In the genomic region with DNA sequence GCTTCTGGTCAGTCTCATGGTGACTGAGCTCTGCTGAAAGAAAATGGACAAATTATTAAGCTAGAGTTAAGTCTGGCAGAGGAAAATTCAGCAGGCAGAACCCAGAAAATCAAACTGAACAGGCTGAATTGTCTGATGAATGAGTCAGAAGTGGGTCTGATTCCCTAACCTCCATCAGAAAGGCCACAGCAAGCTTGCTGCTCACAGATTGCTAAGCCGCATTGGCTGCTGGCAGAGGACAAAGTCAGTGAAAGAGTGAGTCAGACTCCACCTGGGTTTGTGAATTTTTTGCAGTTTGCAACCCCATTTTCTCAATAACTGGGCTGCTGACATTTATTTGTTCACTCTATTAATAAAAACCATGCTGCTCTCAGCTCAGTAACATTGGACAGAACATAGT, we compare ENCODE assay signal across 13 cellular contexts.
DNase-seq lines count a peak whose midpoint lies in the region; ATAC-seq, FAIRE-seq and TF ChIP-seq lines count a peak whose summit lies in the region.
"Had no signal": no experiment of that assay in that cellular context is flagged by ENCODE, and none has a peak within 500 bp of the region (broad histone marks: within the 10 kb centered on the region; RNA-seq: fewer than 3 reads in every experiment).

No MANE protein-coding gene starts in this region.

- no peak overlapping the region for H3K9ac ChIP-seq in K562 (ENCODE audit: insufficient read depth in 1 of 2, low read depth in 2 of 2, low read length in 2 of 2)
- no peak overlapping the region for H3K9ac ChIP-seq in Karpas-422 (ENCODE audit: low read length)
- H3K9ac ChIP-seq: BLaER1 treated with 17β-estradiol and CSF1 and Interleukin-3, amounts not matched to agents 10 nM and 100 nM had no signal

- H4K20me1 ChIP-seq in K562 (replicated peaks; ENCODE audit: control insufficient read depth, insufficient read depth, low read length) (no peaks in the 10 kb centered on the region), Karpas-422 (ENCODE audit: insufficient read depth, low read depth, low read length) (no peaks in the 10 kb centered on the region)
- H4K20me1 ChIP-seq: BLaER1 treated with 17β-estradiol and CSF1 and Interleukin-3, amounts not matched to agents 10 nM and 100 nM had no signal

- H3K9me3 Mint-ChIP-seq in activated T-helper 1 cell treated with anti-CD3 and anti-CD28 coated beads, Interleukin-12 subunit alpha, Interleukin-12 subunit beta, Interleukin-2, Interleukin-4 antibody, amounts not matched to agents 30 ng/mL and 10 ng/mL and 1 ng/mL, durations not matched to agents 14 hours and 24 hours and 36 hours: no peaks in the 10 kb centered on the region

- no peaks in the 10 kb centered on the region for H3K9me1 ChIP-seq in K562 (ENCODE audit: control insufficient read depth, insufficient read depth, low read length)

- WGBS in K562 (ENCODE audit: insufficient coverage, low coverage, missing lambda C conversion rate): 0% methylated on average over 1 of the region's 1 CpG

- H3K4me3 Mint-ChIP-seq in activated T-helper 1 cell treated with anti-CD3 and anti-CD28 coated beads, Interleukin-12 subunit alpha, Interleukin-12 subunit beta, Interleukin-2, Interleukin-4 antibody, amounts not matched to agents 30 ng/mL and 10 ng/mL and 1 ng/mL, durations not matched to agents 14 hours and 24 hours and 36 hours: no peak overlapping the region
- H3K4me3 Mint-ChIP-seq: activated naive CD8-positive, alpha-beta T cell had no signal

- TF ChIP-seq RAD21 in K562 (CRISPR knock-in tag; conservative IDR thresholded peaks at IDR 0.05 in 1 of 2, IDR thresholded peaks at IDR 0.05 in 1 of 2): no peak

- H2AFZ ChIP-seq in K562 (ENCODE audit: low read depth, low read length) (no peak overlapping the region), Karpas-422 (ENCODE audit: low read length) (no peak overlapping the region)

- no peaks in the 10 kb centered on the region for H3K4me1 ChIP-seq in K562 (replicated peaks in 1 of 2; ENCODE audit: control insufficient read depth in 2 of 2, insufficient read depth in 2 of 2, low read length in 2 of 2)
- H3K4me1 ChIP-seq in Karpas-422 (ENCODE audit: low read length): no peaks in the 10 kb centered on the region
- H3K4me1 ChIP-seq: BLaER1 treated with 17β-estradiol and CSF1 and Interleukin-3, amounts not matched to agents 10 nM and 100 nM; upper lobe of left lung had no signal

- TF ChIP-seq EP300 in K562 (IDR thresholded peaks at IDR 0.05; ENCODE audit: low read length): no peak

- no peaks in the 10 kb centered on the region for H3K36me3 Mint-ChIP-seq in activated T-helper 1 cell treated with anti-CD3 and anti-CD28 coated beads, Interleukin-12 subunit alpha, Interleukin-12 subunit beta, Interleukin-2, Interleukin-4 antibody, amounts not matched to agents 30 ng/mL and 10 ng/mL and 1 ng/mL, durations not matched to agents 14 hours and 24 hours and 36 hours (ENCODE audit: low read depth)
- H3K36me3 Mint-ChIP-seq: activated naive CD8-positive, alpha-beta T cell had no signal

- no peak overlapping the region for H3K4me2 ChIP-seq in K562 (ENCODE audit: insufficient read depth, low read length)
- H3K4me2 ChIP-seq in Karpas-422 (ENCODE audit: low read depth, low read length, poor library complexity, severe bottlenecking): no peak overlapping the region
- H3K4me2 ChIP-seq: BLaER1 treated with 17β-estradiol and CSF1 and Interleukin-3, amounts not matched to agents 10 nM and 100 nM had no signal

- POLR2A ChIA-PET in K562 (lab: Yijun Ruan, JAX): interaction anchor here (0.6 kb wide), 1 partner anchor 66 kb away, joined by 3 read pairs; no protein-coding TSS in a partner anchor

- intact Hi-C loops in K562 (cut with micrococcal nuclease): no loop called here
- intact Hi-C loops in activated T-helper 1 cell treated with anti-CD3 and anti-CD28 coated beads, Interleukin-12 subunit alpha, Interleukin-12 subunit beta, Interleukin-2, Interleukin-4 antibody, amounts not matched to agents 30 ng/mL and 10 ng/mL and 1 ng/mL, durations not matched to agents 14 hours and 24 hours and 36 hours (cut with micrococcal nuclease): no loop called here

- H3K27me3 Mint-ChIP-seq in activated T-helper 1 cell treated with anti-CD3 and anti-CD28 coated beads, Interleukin-12 subunit alpha, Interleukin-12 subunit beta, Interleukin-2, Interleukin-4 antibody, amounts not matched to agents 30 ng/mL and 10 ng/mL and 1 ng/mL, durations not matched to agents 14 hours and 24 hours and 36 hours (ENCODE audit: insufficient read depth): no peaks in the 10 kb centered on the region
- H3K27me3 Mint-ChIP-seq: activated naive CD8-positive, alpha-beta T cell had no signal

- in situ Hi-C loops in K562 (cut with MboI): no loop called here

- no peaks in the 10 kb centered on the region for H3K4me1 Mint-ChIP-seq in activated T-helper 1 cell treated with anti-CD3 and anti-CD28 coated beads, Interleukin-12 subunit alpha, Interleukin-12 subunit beta, Interleukin-2, Interleukin-4 antibody, amounts not matched to agents 30 ng/mL and 10 ng/mL and 1 ng/mL, durations not matched to agents 14 hours and 24 hours and 36 hours (ENCODE audit: low read depth)

- TF ChIP-seq POLR2A in K562 (conservative IDR thresholded peaks at IDR 0.05): no peak

- FAIRE-seq in K562 (lab: Jason Lieb, UNC): peak; percentile 15

- no peak overlapping the region for H3K27ac ChIP-seq in K562 (ENCODE audit: extremely low read depth, low read depth, low read length)
- H3K27ac ChIP-seq in Karpas-422 (ENCODE audit: low read length): no peak overlapping the region
- H3K27ac ChIP-seq: BLaER1 treated with 17β-estradiol and CSF1 and Interleukin-3, amounts not matched to agents 10 nM and 100 nM; dorsolateral prefrontal cortex; upper lobe of left lung had no signal

- H3K79me2 ChIP-seq in K562 (ENCODE audit: control insufficient read depth, insufficient read depth, low read length) (no peaks in the 10 kb centered on the region), Karpas-422 (ENCODE audit: low read length) (no peaks in the 10 kb centered on the region)

- TF ChIP-seq CTCF in K562 (IDR thresholded peaks at IDR 0.05 in 2 of 3, conservative IDR thresholded peaks at IDR 0.05 in 1 of 3; ENCODE audit: insufficient read depth in 2 of 3, low read depth in 1 of 3, low read length in 3 of 3): no peak

- H3K9me3 ChIP-seq in K562 (replicated peaks; ENCODE audit: control insufficient read depth, insufficient read depth, low read depth, low read length) (no peaks in the 10 kb centered on the region), Karpas-422 (ENCODE audit: low read length) (no peaks in the 10 kb centered on the region)
- H3K9me3 ChIP-seq: BLaER1 treated with 17β-estradiol and CSF1 and Interleukin-3, amounts not matched to agents 10 nM and 100 nM; upper lobe of left lung had no signal

- H3K27me3 ChIP-seq in K562 (ENCODE audit: control insufficient read depth in 2 of 2, insufficient read depth in 2 of 2, low read length in 2 of 2): no peaks in the 10 kb centered on the region
- no peaks in the 10 kb centered on the region for H3K27me3 ChIP-seq in Karpas-422 (ENCODE audit: low read length)
- H3K27me3 ChIP-seq: BLaER1 treated with 17β-estradiol and CSF1 and Interleukin-3, amounts not matched to agents 10 nM and 100 nM; dorsolateral prefrontal cortex; upper lobe of left lung had no signal

- H3K27ac Mint-ChIP-seq in activated T-helper 1 cell treated with anti-CD3 and anti-CD28 coated beads, Interleukin-12 subunit alpha, Interleukin-12 subunit beta, Interleukin-2, Interleukin-4 antibody, amounts not matched to agents 30 ng/mL and 10 ng/mL and 1 ng/mL, durations not matched to agents 14 hours and 24 hours and 36 hours: no peak overlapping the region
- H3K27ac Mint-ChIP-seq: activated naive CD8-positive, alpha-beta T cell had no signal

- no peak overlapping the region for H3K4me3 ChIP-seq in K562
- H3K4me3 ChIP-seq in Karpas-422 (ENCODE audit: low read length): no peak overlapping the region
- H3K4me3 ChIP-seq: BLaER1 treated with 17β-estradiol and CSF1 and Interleukin-3, amounts not matched to agents 10 nM and 100 nM; dorsolateral prefrontal cortex; upper lobe of left lung had no signal

- no peaks in the 10 kb centered on the region for H3K9me2 ChIP-seq in Karpas-422 (replicated peaks; ENCODE audit: insufficient read depth, low read length)

- BruUV-seq in K562 (replicated peaks; lab: Mats Ljungman, UMichigan): no TSS peak

- CTCF ChIA-PET in K562 (lab: Yijun Ruan, JAX; ENCODE audit: low intra/inter-chr PET ratio): no interaction called here

- ATAC-seq in K562 (no peak), HG02938 (IDR thresholded peaks at IDR 0.05; ENCODE audit: unreplicated experiment) (no peak)

- DNase-seq in AG08396 (ENCODE audit: low spot score) (peak; percentile 7), HS-5 (ENCODE audit: low read depth) (peak; percentile 36), K562 (ENCODE audit: extremely low read depth in 1 of 4, low spot score in 3 of 4) (no peak), islet precursor cell (peak; percentile 80), Karpas-422 (no peak), 8988T (no peak)
- no peak for DNase-seq in activated T-helper 1 cell treated with anti-CD3 and anti-CD28 coated beads, Interleukin-12 subunit alpha, Interleukin-12 subunit beta, Interleukin-2, Interleukin-4 antibody, amounts not matched to agents 30 ng/mL and 10 ng/mL and 1 ng/mL, durations not matched to agents 14 hours and 24 hours and 36 hours (ENCODE audit: low spot score)
- DNase-seq: NCI-H187 treated with DMSO at 0.1 percent for 48 hours, upper lobe of left lung had no signal

- H3K36me3 ChIP-seq in K562 (ENCODE audit: control insufficient read depth, insufficient read depth, low read length): no peaks in the 10 kb centered on the region
- H3K36me3 ChIP-seq in Karpas-422 (ENCODE audit: insufficient read depth, low read length): no peaks in the 10 kb centered on the region
- H3K36me3 ChIP-seq: BLaER1 treated with 17β-estradiol and CSF1 and Interleukin-3, amounts not matched to agents 10 nM and 100 nM; upper lobe of left lung had no signal

TF ChIP-seq in K562, 482 proteins besides CTCF, POLR2A, EP300 and RAD21:
- TF ChIP-seq TEAD4 (IDR thresholded peaks at IDR 0.05; ENCODE audit: low read length) (no peak), TEAD4 (CRISPR knock-in tag; IDR thresholded peaks at IDR 0.05; ENCODE audit: borderline replicate concordance) (no peak), ZNF324 (CRISPR knock-in tag; IDR thresholded peaks at IDR 0.05) (no peak), SMC3 (conservative IDR thresholded peaks at IDR 0.05; ENCODE audit: insufficient read depth, low read depth, low read length) (no peak), ZNF644 (tag; IDR thresholded peaks at IDR 0.05; ENCODE audit: low read depth) (no peak), ZNF561 (CRISPR knock-in tag; conservative IDR thresholded peaks at IDR 0.05) (no peak), MAZ (CRISPR knock-in tag; conservative IDR thresholded peaks at IDR 0.05 in 1 of 2, IDR thresholded peaks at IDR 0.05 in 1 of 2) (no peak)

Comparison
In these comparisons a context has a peak if more than half of its experiments do, and no peak if none do; other contexts are left out.
1. DNase-seq: peak in AG08396 (single experiment), HS-5 (single experiment) and islet precursor cell (single experiment); none in K562 (0 of 4), activated T-helper 1 cell treated with anti-CD3 and anti-CD28 coated beads, Interleukin-12 subunit alpha, Interleukin-12 subunit beta, Interleukin-2, Interleukin-4 antibody, amounts not matched to agents 30 ng/mL and 10 ng/mL and 1 ng/mL, durations not matched to agents 14 hours and 24 hours and 36 hours (single experiment), Karpas-422 (single experiment) and 8988T (single experiment).